ENCODE assay signal across 8 cellular contexts in genomic region chr1:67500413-67500959, GRCh38.
DNase-seq lines count a peak whose midpoint lies in the region; FAIRE-seq and TF ChIP-seq lines count a peak whose summit lies in the region.

No MANE protein-coding gene starts in this region.

- H3K36me3 ChIP-seq in Peyer's patch = no peaks in the 10 kb centered on the region
- H3K36me3 ChIP-seq in neural cell (ENCODE audit: insufficient read depth, low read length) = no peaks in the 10 kb centered on the region

- TF ChIP-seq POLR2A in H54 (IDR thresholded peaks at IDR 0.05; ENCODE audit: low read depth, low read length) (no peak), Peyer's patch (IDR thresholded peaks at IDR 0.05) (no peak)

- no peak overlapping the region for H3K27ac ChIP-seq in Peyer's patch
- no peak overlapping the region for H3K27ac ChIP-seq in neural cell (ENCODE audit: low read length)

- DNase-seq in G401 (ENCODE audit: low spot score) = peak; percentile 63
- peak; percentile 90 for DNase-seq in H54 (ENCODE audit: insufficient read length, low spot score)
- peak; percentile 80 for DNase-seq in LHCN-M2 (ENCODE audit: low read depth)
- peak; percentile 79 to 94 (median 86) for DNase-seq in Peyer's patch
- DNase-seq in activated T-cell treated with anti-CD3 and anti-CD28 coated beads, Interleukin-2, amount 50 U/mL, for 48 hours = peak; percentile 94
- peak; percentile 82 for DNase-seq in fibroblast of peridontal ligament (ENCODE audit: extremely low read depth)

- H3K4me3 Mint-ChIP-seq in stimulated activated naive CD8-positive, alpha-beta T cell treated with anti-CD3 and anti-CD28 coated beads, Interleukin-15, Interleukin-2, amounts not matched to agents 100 ng/mL and 50 ng/mL, for 24 hours = peak overlapping the region; percentile 17

- peak; percentile 74 to 97 (median 96) for TF ChIP-seq CTCF in Peyer's patch (IDR thresholded peaks at IDR 0.05)
- peak; percentile 97 for TF ChIP-seq CTCF in neural cell (IDR thresholded peaks at IDR 0.05; ENCODE audit: poor library complexity, severe bottlenecking)

- H3K4me3 ChIP-seq in Peyer's patch (no peak overlapping the region), neural cell (ENCODE audit: low read length) (no peak overlapping the region)

- H3K9ac ChIP-seq in neural cell (ENCODE audit: low read length) = no peak overlapping the region

- in situ Hi-C loops in G401 (cut with HindIII; ENCODE audit: low sequenced_read_pairs) = loop anchor here (25.0 kb wide), 1 partner anchor 163 kb away; no protein-coding TSS in a partner anchor

- H3K9me3 ChIP-seq in Peyer's patch (no peaks in the 10 kb centered on the region), neural cell (ENCODE audit: low read length) (no peaks in the 10 kb centered on the region)

- no peak for TF ChIP-seq EP300 in neural cell (conservative IDR thresholded peaks at IDR 0.05; ENCODE audit: poor library complexity, severe bottlenecking)

- H3K27me3 Mint-ChIP-seq in stimulated activated naive CD8-positive, alpha-beta T cell treated with anti-CD3 and anti-CD28 coated beads, Interleukin-15, Interleukin-2, amounts not matched to agents 100 ng/mL and 50 ng/mL, for 24 hours = no peaks in the 10 kb centered on the region

- H3K27me3 ChIP-seq in Peyer's patch (no peaks in the 10 kb centered on the region), neural cell (ENCODE audit: insufficient read depth, low read depth, low read length) (no peaks in the 10 kb centered on the region)

- H3K4me1 ChIP-seq in Peyer's patch = no peaks in the 10 kb centered on the region

- H3K36me3 Mint-ChIP-seq in stimulated activated naive CD8-positive, alpha-beta T cell treated with anti-CD3 and anti-CD28 coated beads, Interleukin-15, Interleukin-2, amounts not matched to agents 100 ng/mL and 50 ng/mL, for 24 hours (ENCODE audit: low read depth) = no peaks in the 10 kb centered on the region

- no peaks in the 10 kb centered on the region for H3F3A ChIP-seq in neural cell (ENCODE audit: insufficient read depth, low read length, poor library complexity, severe bottlenecking)

- TF ChIP-seq RAD21 in neural cell (conservative IDR thresholded peaks at IDR 0.05) = peak; percentile 99

- no peak overlapping the region for H3K27ac Mint-ChIP-seq in stimulated activated naive CD8-positive, alpha-beta T cell treated with anti-CD3 and anti-CD28 coated beads, Interleukin-15, Interleukin-2, amounts not matched to agents 100 ng/mL and 50 ng/mL, for 24 hours

- H3K4me2 ChIP-seq in neural cell (ENCODE audit: low read length) = no peak overlapping the region

- FAIRE-seq in H54 (lab: Jason Lieb, UNC) = peak; percentile 96

- H4K20me1 ChIP-seq in neural cell (ENCODE audit: insufficient read depth) = no peaks in the 10 kb centered on the region

- H3K9me3 Mint-ChIP-seq in stimulated activated naive CD8-positive, alpha-beta T cell treated with anti-CD3 and anti-CD28 coated beads, Interleukin-15, Interleukin-2, amounts not matched to agents 100 ng/mL and 50 ng/mL, for 24 hours = no peaks in the 10 kb centered on the region

- H2AFZ ChIP-seq in neural cell (ENCODE audit: low read depth, low read length) = no peak overlapping the region

- no peaks in the 10 kb centered on the region for H3K79me2 ChIP-seq in neural cell (replicated peaks; ENCODE audit: insufficient read depth, low read length)

- H3K9me2 ChIP-seq in neural cell (ENCODE audit: insufficient read depth, low read length) = no peaks in the 10 kb centered on the region

- H3K4me1 Mint-ChIP-seq in stimulated activated naive CD8-positive, alpha-beta T cell treated with anti-CD3 and anti-CD28 coated beads, Interleukin-15, Interleukin-2, amounts not matched to agents 100 ng/mL and 50 ng/mL, for 24 hours (ENCODE audit: low read depth) = peaks cover 7% of the 10 kb centered on the region

TF ChIP-seq in neural cell, 6 proteins besides CTCF, POLR2A, EP300 and RAD21:
- peak; percentile 95 for TF ChIP-seq SMC3 (conservative IDR thresholded peaks at IDR 0.05; ENCODE audit: poor library complexity)
- peak; percentile 57 for TF ChIP-seq MXI1 (conservative IDR thresholded peaks at IDR 0.05; ENCODE audit: poor library complexity, severe bottlenecking)
- TF ChIP-seq TAF1 (IDR thresholded peaks at IDR 0.05; ENCODE audit: low read depth) = no peak
- TF ChIP-seq REST (IDR thresholded peaks at IDR 0.05; ENCODE audit: borderline replicate concordance) = no peak
